39 cellular contexts compared by ENCODE assay signal in the genomic region with DNA sequence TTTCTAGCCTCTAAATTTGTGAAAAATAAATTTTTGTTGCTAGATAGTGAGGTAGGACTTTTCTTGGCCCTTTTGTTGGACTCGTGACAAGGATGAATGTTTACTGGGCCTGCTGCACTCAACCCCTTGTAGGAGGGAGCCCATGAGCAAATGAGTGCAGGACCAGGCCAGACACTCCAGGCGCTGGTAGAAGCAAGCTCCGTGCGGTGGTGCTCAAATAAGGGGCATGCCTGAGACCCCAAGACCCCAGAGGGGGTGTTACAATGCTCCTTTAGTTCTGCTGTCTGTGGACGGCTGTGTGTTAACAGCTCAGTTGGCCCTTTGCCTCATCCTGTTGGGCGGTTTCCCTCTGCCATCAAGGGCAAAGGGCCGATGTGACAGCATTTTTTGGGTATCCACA.
"Had no signal": no experiment of that assay in that cellular context is flagged by ENCODE, and none has a peak within 500 bp of the region (broad histone marks: within the 10 kb centered on the region; RNA-seq: fewer than 3 reads in every experiment).

No MANE protein-coding gene starts in this region.

- FAIRE-seq: astrocyte, bronchial epithelial cell had no signal

- H3K36me3 Mint-ChIP-seq: activated naive CD4-positive, alpha-beta T cell treated with anti-CD3 and anti-CD28 coated beads, Interleukin-2, amount 10 ng/mL, durations not matched to agents 7 days and 5 days; activated naive CD4-positive, alpha-beta T cell treated with anti-CD3 and anti-CD28 coated beads, Interleukin-2, amount 50 U/mL, for 24 hours; activated naive CD8-positive, alpha-beta T cell; activated naive CD8-positive, alpha-beta T cell treated with anti-CD3 and anti-CD28 coated beads for 36 hours; activated naive CD8-positive, alpha-beta T cell treated with anti-CD3 and anti-CD28 coated beads, Interleukin-2, amount 10 ng/mL, durations not matched to agents 7 days and 5 days; brain had no signal

- H3K4me3 ChIP-seq: adrenal gland, ascending aorta, body of pancreas, breast epithelium, cardiac muscle cell had no signal

- ATAC-seq: activated naive CD4-positive, alpha-beta T cell treated with anti-CD3 and anti-CD28 coated beads, Interleukin-2, amount 50 U/mL, for 72 hours; activated naive CD8-positive, alpha-beta T cell treated with anti-CD3 and anti-CD28 coated beads, Interleukin-2, amount 50 U/mL, for 24 hours; activated T-cell treated with anti-CD3 and anti-CD28 coated beads, Interleukin-2, amount 50 U/mL, for 4 hours; activated T-cell treated with anti-CD3 and anti-CD28 coated beads, Interleukin-2, amount 50 U/mL, for 72 hours; activated T-helper 17 cell treated with anti-CD3 and anti-CD28 coated beads, Interleukin-2, amount 50 U/mL, for 72 hours; body of pancreas had no signal

- H3K4me3 Mint-ChIP-seq: activated naive CD4-positive, alpha-beta T cell treated with anti-CD3 and anti-CD28 coated beads for 36 hours; activated naive CD4-positive, alpha-beta T cell treated with anti-CD3 and anti-CD28 coated beads, Interleukin-2, amount 10 ng/mL, durations not matched to agents 7 days and 5 days; activated naive CD4-positive, alpha-beta T cell treated with anti-CD3 and anti-CD28 coated beads, Interleukin-2, amount 50 U/mL, for 24 hours; activated naive CD8-positive, alpha-beta T cell; activated naive CD8-positive, alpha-beta T cell treated with anti-CD3 and anti-CD28 coated beads for 36 hours; activated naive CD8-positive, alpha-beta T cell treated with anti-CD3 and anti-CD28 coated beads, Interleukin-2, amount 10 ng/mL, durations not matched to agents 7 days and 5 days; activated naive CD8-positive, alpha-beta T cell treated with anti-CD3 and anti-CD28 coated beads, Interleukin-2, amount 50 U/mL, for 24 hours; activated T-cell treated with anti-CD3 and anti-CD28 coated beads, Interleukin-2, amount 50 U/mL, for 24 hours; activated T-cell treated with anti-CD3 and anti-CD28 coated beads, Interleukin-2, amount 50 U/mL, for 4 hours; activated T-cell treated with anti-CD3 and anti-CD28 coated beads, Interleukin-2, amount 50 U/mL, for 72 hours; activated T-helper 1 cell treated with anti-CD3 and anti-CD28 coated beads, Interleukin-12 subunit alpha, Interleukin-12 subunit beta, Interleukin-2, Interleukin-4 antibody, amounts not matched to agents 30 ng/mL and 10 ng/mL and 1 ng/mL, durations not matched to agents 14 hours and 24 hours and 36 hours; activated T-helper 17 cell treated with anti-CD3 and anti-CD28 coated beads, Interleukin-2, amount 50 U/mL, for 72 hours; brain; central memory CD8-positive, alpha-beta T cell had no signal

- H3K9me3 Mint-ChIP-seq: activated naive CD4-positive, alpha-beta T cell treated with anti-CD3 and anti-CD28 coated beads, Interleukin-2, amount 50 U/mL, for 24 hours had no signal

- H3K36me3 ChIP-seq: adrenal gland, ascending aorta, brain microvascular endothelial cell, breast epithelium, cardiac muscle cell had no signal

- H3K27ac Mint-ChIP-seq: activated naive CD4-positive, alpha-beta T cell treated with anti-CD3 and anti-CD28 coated beads for 36 hours; activated naive CD4-positive, alpha-beta T cell treated with anti-CD3 and anti-CD28 coated beads, Interleukin-2, amount 10 ng/mL, durations not matched to agents 7 days and 5 days; activated naive CD4-positive, alpha-beta T cell treated with anti-CD3 and anti-CD28 coated beads, Interleukin-2, amount 50 U/mL, for 24 hours; activated naive CD4-positive, alpha-beta T cell treated with anti-CD3 and anti-CD28 coated beads, Interleukin-2, amount 50 U/mL, for 72 hours; activated naive CD8-positive, alpha-beta T cell; activated naive CD8-positive, alpha-beta T cell treated with anti-CD3 and anti-CD28 coated beads for 36 hours; activated naive CD8-positive, alpha-beta T cell treated with anti-CD3 and anti-CD28 coated beads, Interleukin-2, amount 10 ng/mL, durations not matched to agents 7 days and 5 days; activated naive CD8-positive, alpha-beta T cell treated with anti-CD3 and anti-CD28 coated beads, Interleukin-2, amount 50 U/mL, for 24 hours; activated T-cell treated with anti-CD3 and anti-CD28 coated beads, Interleukin-2, amount 50 U/mL, for 24 hours; activated T-cell treated with anti-CD3 and anti-CD28 coated beads, Interleukin-2, amount 50 U/mL, for 72 hours; activated T-helper 1 cell treated with anti-CD3 and anti-CD28 coated beads, Interleukin-12 subunit alpha, Interleukin-12 subunit beta, Interleukin-2, Interleukin-4 antibody, amounts not matched to agents 30 ng/mL and 10 ng/mL and 1 ng/mL, durations not matched to agents 14 hours and 24 hours and 36 hours; activated T-helper 17 cell treated with anti-CD3 and anti-CD28 coated beads, Interleukin-2, amount 50 U/mL, for 72 hours; activated T-helper 2 cell treated with anti-CD3 and anti-CD28 coated beads, Interferon-gamma antibody, Interleukin-2, Interleukin-4, amounts not matched to agents 10 μg/mL and 5 μg/mL and 100 μg/mL, durations not matched to agents 14 hours and 24 hours and 36 hours; brain had no signal

- H3K27ac ChIP-seq: adrenal gland, ascending aorta, body of pancreas, brain microvascular endothelial cell, breast epithelium, cardiac muscle cell had no signal

- H3K4me1 Mint-ChIP-seq: activated naive CD4-positive, alpha-beta T cell treated with anti-CD3 and anti-CD28 coated beads, Interleukin-2, amount 10 ng/mL, durations not matched to agents 7 days and 5 days; activated naive CD4-positive, alpha-beta T cell treated with anti-CD3 and anti-CD28 coated beads, Interleukin-2, amount 50 U/mL, for 24 hours; activated naive CD8-positive, alpha-beta T cell treated with anti-CD3 and anti-CD28 coated beads for 36 hours; activated naive CD8-positive, alpha-beta T cell treated with anti-CD3 and anti-CD28 coated beads, Interleukin-2, amount 10 ng/mL, durations not matched to agents 7 days and 5 days; activated naive CD8-positive, alpha-beta T cell treated with anti-CD3 and anti-CD28 coated beads, Interleukin-2, amount 50 U/mL, for 24 hours; activated T-helper 17 cell treated with anti-CD3 and anti-CD28 coated beads, Interleukin-2, amount 50 U/mL, for 72 hours; central memory CD8-positive, alpha-beta T cell had no signal

- H3K27me3 ChIP-seq: adrenal gland, ascending aorta, body of pancreas, brain microvascular endothelial cell, breast epithelium, cardiac muscle cell had no signal

- H3K27me3 Mint-ChIP-seq: activated naive CD4-positive, alpha-beta T cell treated with anti-CD3 and anti-CD28 coated beads, Interleukin-2, amount 10 ng/mL, durations not matched to agents 7 days and 5 days; activated naive CD4-positive, alpha-beta T cell treated with anti-CD3 and anti-CD28 coated beads, Interleukin-2, amount 50 U/mL, for 24 hours; activated naive CD8-positive, alpha-beta T cell; activated naive CD8-positive, alpha-beta T cell treated with anti-CD3 and anti-CD28 coated beads for 36 hours; activated naive CD8-positive, alpha-beta T cell treated with anti-CD3 and anti-CD28 coated beads, Interleukin-2, amount 10 ng/mL, durations not matched to agents 7 days and 5 days; activated naive CD8-positive, alpha-beta T cell treated with anti-CD3 and anti-CD28 coated beads, Interleukin-2, amount 50 U/mL, for 24 hours; activated T-cell treated with anti-CD3 and anti-CD28 coated beads, Interleukin-2, amount 50 U/mL, for 24 hours; activated T-helper 17 cell treated with anti-CD3 and anti-CD28 coated beads, Interleukin-2, amount 50 U/mL, for 72 hours; brain; central memory CD8-positive, alpha-beta T cell had no signal

- H3K4me1 ChIP-seq: adrenal gland, ascending aorta, body of pancreas, breast epithelium had no signal

- DNase-seq: activated effector memory CD4-positive, alpha-beta T cell treated with anti-CD3 and anti-CD28 coated beads, Interleukin-2, amount 50 U/mL, for 16 hours; activated effector memory CD4-positive, alpha-beta T cell treated with Interleukin-2 at 50 U/mL for 16 hours; activated gamma-delta T cell; activated gamma-delta T cell treated with Interleukin-2 at 50 U/mL for 16 hours; activated naive CD4-positive, alpha-beta T cell; activated naive CD4-positive, alpha-beta T cell treated with anti-CD3 and anti-CD28 coated beads for 36 hours; activated naive CD4-positive, alpha-beta T cell treated with anti-CD3 and anti-CD28 coated beads, Interleukin-2, amount 10 ng/mL, durations not matched to agents 7 days and 5 days; activated naive CD4-positive, alpha-beta T cell treated with anti-CD3 and anti-CD28 coated beads, Interleukin-2, amount 50 U/mL, for 16 hours; activated naive CD4-positive, alpha-beta T cell treated with Interleukin-2 at 50 U/mL for 16 hours; activated naive CD8-positive, alpha-beta T cell treated with anti-CD3 and anti-CD28 coated beads for 36 hours; activated naive CD8-positive, alpha-beta T cell treated with anti-CD3 and anti-CD28 coated beads, Interleukin-2, amount 10 ng/mL, durations not matched to agents 7 days and 5 days; activated naive CD8-positive, alpha-beta T cell treated with anti-CD3 and anti-CD28 coated beads, Interleukin-2, amount 50 U/mL, for 24 hours; activated T-cell treated with anti-CD3 and anti-CD28 coated beads, Interleukin-2, amount 50 U/mL, for 1 hour; activated T-cell treated with anti-CD3 and anti-CD28 coated beads, Interleukin-2, amount 50 U/mL, for 24 hours; activated T-cell treated with anti-CD3 and anti-CD28 coated beads, Interleukin-2, amount 50 U/mL, for 4 hours; activated T-cell treated with anti-CD3 and anti-CD28 coated beads, Interleukin-2, amount 50 U/mL, for 48 hours; activated T-cell treated with anti-CD3 and anti-CD28 coated beads, Interleukin-2, amount 50 U/mL, for 72 hours; adrenal gland; amniotic stem cell; amygdala; anterior cingulate cortex; body of pancreas; brain microvascular endothelial cell; caudate nucleus; central memory CD4-positive, alpha-beta T cell; cerebellar nuclear complex had no signal

- H3K9me3 ChIP-seq: adrenal gland, ascending aorta, body of pancreas had no signal
